8 cellular contexts compared by ENCODE assay signal in the genomic region with DNA sequence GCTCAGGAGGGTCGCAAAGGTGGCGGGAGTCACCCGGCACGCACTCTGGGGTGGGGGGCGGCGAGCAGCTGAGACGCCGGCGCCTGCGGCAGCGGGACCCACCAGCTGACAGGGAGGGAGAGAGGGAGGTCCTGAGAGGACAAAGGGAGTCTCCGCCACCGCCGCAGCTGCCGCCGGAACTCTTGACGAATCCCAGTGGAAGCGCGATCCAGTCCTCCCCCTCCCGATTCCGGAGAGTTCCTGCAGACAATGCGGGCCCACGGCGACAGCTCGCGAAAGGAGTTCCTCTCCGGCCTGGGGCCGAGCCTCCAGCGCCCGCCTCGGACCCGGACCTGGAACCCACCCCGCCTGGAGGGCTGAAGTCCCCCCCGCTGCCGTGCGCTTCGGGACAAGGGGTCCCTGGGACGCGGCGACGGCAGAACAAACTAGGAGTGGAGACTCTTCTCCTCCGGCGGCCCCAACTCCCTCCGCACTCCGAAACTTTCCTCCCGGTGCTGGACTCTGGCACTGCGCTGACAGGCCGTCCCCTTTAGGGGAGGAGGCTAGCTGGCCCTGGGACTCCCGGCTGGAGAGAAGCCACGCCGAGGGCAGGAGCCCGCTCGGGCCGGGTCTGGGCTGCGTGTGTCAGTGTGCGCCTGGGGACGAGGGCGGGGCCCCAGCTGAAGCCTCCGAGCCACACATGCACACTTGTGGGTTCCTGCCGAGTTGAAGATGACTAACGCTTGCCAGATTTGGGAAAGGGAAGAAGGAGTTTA.
DNase-seq lines count a peak whose midpoint lies in the region; ATAC-seq and TF ChIP-seq lines count a peak whose summit lies in the region.

Gene ANTXR2 (minus strand): TSS at position 623 of the 755 bp plus-strand sequence. CDS start 669 bp downstream, outside the sequence.

- peak within 1 kb of the TSS; percentile 90 for H3K4me3 ChIP-seq in coronary artery

- peak; percentile 62 for ATAC-seq in HG02943 (IDR thresholded peaks at IDR 0.05; ENCODE audit: low read depth, unreplicated experiment)

- peak; percentile 95 for DNase-seq in SIG-M5 treated with dmso at 0.1 percent for 504 hours (lab: John Stamatoyannopoulos, UW; ENCODE audit: unreplicated experiment)
- DNase-seq in SIG-M5 (lab: John Stamatoyannopoulos, UW), result no peak
- peak; percentile 48 for DNase-seq in NCI-H2171 (lab: John Stamatoyannopoulos, UW)
- peak; percentile 57 for DNase-seq in activated CD4-positive, alpha-beta T cell treated with anti-CD3 and anti-CD28 coated beads for 1 hour
- DNase-seq in coronary artery (ENCODE audit: low spot score), result peak; percentile 97
- peak; percentile 37 to 51 for DNase-seq in stimulated activated CD4-positive, alpha-beta T cell treated with anti-CD3 and anti-CD28 coated beads, Interleukin-1b, Interleukin-23, amount 100 ng/mL, for 4 hours (ENCODE audit: low read depth in 2 of 2)

- H3K27me3 ChIP-seq in layer of hippocampus (ENCODE audit: control insufficient read depth, insufficient read depth, low read length), result no peaks in the 10 kb centered on the region

- H3K27ac ChIP-seq in coronary artery (peak within 1 kb of the TSS; percentile 87 to 98), layer of hippocampus (ENCODE audit: low read depth, low read length) (peak within 1 kb of the TSS; percentile 77)

- TF ChIP-seq CTCF in coronary artery (IDR thresholded peaks at IDR 0.05), result no peak
